ENCODE assay signal across 1 cellular context in genomic region chr9:137229903-137230719, GRCh38.
TF ChIP-seq lines count a peak whose summit lies in the region.

No MANE protein-coding gene starts in this region.

TF ChIP-seq in HepG2, 621 proteins besides CTCF, POLR2A, EP300 and RAD21 (continued from another document and continues in another):
- TF ChIP-seq AKNA (CRISPR knock-in tag; IDR thresholded peaks at IDR 0.05; ENCODE audit: borderline replicate concordance) (no peak), TBX3 (IDR thresholded peaks at IDR 0.05; ENCODE audit: borderline replicate concordance) (no peak), ZNF460 (CRISPR knock-in tag; IDR thresholded peaks at IDR 0.05; ENCODE audit: borderline replicate concordance) (peak; percentile 66; the same call in 1 of the 2 replicates), ZMYM3 (CRISPR knock-in tag; IDR thresholded peaks at IDR 0.05) (0 out of 2 replicates have a peak, but pooled peaks have one; percentile 22), HMGXB4 (CRISPR knock-in tag; IDR thresholded peaks at IDR 0.05; ENCODE audit: borderline replicate concordance in 1 of 2, low read depth in 1 of 2) (peak in 1 of 2 experiments; percentile 67; a peak in 2 of 4 replicates), PLSCR1 (CRISPR knock-in tag; IDR thresholded peaks at IDR 0.05; ENCODE audit: borderline replicate concordance) (no peak), ZBTB7A (CRISPR knock-in tag; IDR thresholded peaks at IDR 0.05) (0 out of 2 replicates have a peak, but pooled peaks have one; percentile 26), NR2F6 (IDR thresholded peaks at IDR 0.05) (peak; percentile 68), NR2F6 (CRISPR knock-in tag; IDR thresholded peaks at IDR 0.05) (peak; percentile 72), TMF1 (CRISPR knock-in tag; IDR thresholded peaks at IDR 0.05; ENCODE audit: low read depth) (no peak), ZNF710 (CRISPR knock-in tag; IDR thresholded peaks at IDR 0.05; ENCODE audit: borderline replicate concordance) (0 out of 2 replicates have a peak, but pooled peaks have one; percentile 15), ZNF777 (CRISPR knock-in tag; IDR thresholded peaks at IDR 0.05) (peak; percentile 59; the same call in 1 of the 2 replicates), ZNF543 (CRISPR knock-in tag; IDR thresholded peaks at IDR 0.05) (peak; percentile 76), ATF4 (CRISPR knock-in tag; IDR thresholded peaks at IDR 0.05) (no peak), SYNCRIP (IDR thresholded peaks at IDR 0.05; ENCODE audit: insufficient read depth, low read depth, low read length) (no peak), BRCA1 (CRISPR knock-in tag; IDR thresholded peaks at IDR 0.05) (no peak), ZNF781 (CRISPR knock-in tag; IDR thresholded peaks at IDR 0.05; ENCODE audit: borderline replicate concordance, not compliant biosample characterization) (peak; percentile 60), FOSL1 (CRISPR knock-in tag; IDR thresholded peaks at IDR 0.05; ENCODE audit: borderline replicate concordance) (no peak), HDAC2 (CRISPR knock-in tag; IDR thresholded peaks at IDR 0.05) (0 out of 2 replicates have a peak, but pooled peaks have one; percentile 32), JDP2 (CRISPR knock-in tag; IDR thresholded peaks at IDR 0.05; ENCODE audit: borderline replicate concordance) (no peak), SAP130 (CRISPR knock-in tag; IDR thresholded peaks at IDR 0.05; ENCODE audit: low read depth) (peak; percentile 77), EEA1 (CRISPR knock-in tag; IDR thresholded peaks at IDR 0.05; ENCODE audit: borderline replicate concordance) (peak; percentile 8; the same call in 1 of the 2 replicates), ZMYM4 (CRISPR knock-in tag; IDR thresholded peaks at IDR 0.05) (0 out of 2 replicates have a peak, but pooled peaks have one; percentile 19), ZNF224 (CRISPR knock-in tag; IDR thresholded peaks at IDR 0.05) (peak; percentile 70; the same call in 1 of the 2 replicates), ZNF501 (CRISPR knock-in tag; IDR thresholded peaks at IDR 0.05) (peak; percentile 91), ZNF292 (CRISPR knock-in tag; IDR thresholded peaks at IDR 0.05; ENCODE audit: borderline replicate concordance, low read depth) (no peak), DPF2 (CRISPR knock-in tag; IDR thresholded peaks at IDR 0.05; ENCODE audit: borderline replicate concordance, low read depth) (no peak), ZNF841 (CRISPR knock-in tag; IDR thresholded peaks at IDR 0.05; ENCODE audit: borderline replicate concordance) (no peak), ZNF883 (CRISPR knock-in tag; IDR thresholded peaks at IDR 0.05; ENCODE audit: not compliant biosample characterization) (no peak), CC2D1A (CRISPR knock-in tag; IDR thresholded peaks at IDR 0.05) (no peak), ZNF740 (CRISPR knock-in tag; IDR thresholded peaks at IDR 0.05) (peak; percentile 20; the same call in 1 of the 2 replicates), ZNF335 (CRISPR knock-in tag; IDR thresholded peaks at IDR 0.05) (no peak), SOX5 (CRISPR knock-in tag; IDR thresholded peaks at IDR 0.05; ENCODE audit: borderline replicate concordance) (peak; percentile 19; the same call in 1 of the 2 replicates), PLRG1 (conservative IDR thresholded peaks at IDR 0.05) (no peak), ISX (CRISPR knock-in tag; conservative IDR thresholded peaks at IDR 0.05) (no peak), HNRNPL (IDR thresholded peaks at IDR 0.05; ENCODE audit: low read depth, low read length) (peak; percentile 98), ZNF576 (CRISPR knock-in tag; IDR thresholded peaks at IDR 0.05) (no peak), ATAD3A (CRISPR knock-in tag; IDR thresholded peaks at IDR 0.05) (no peak), ZNF83 (CRISPR knock-in tag; IDR thresholded peaks at IDR 0.05; ENCODE audit: borderline replicate concordance) (no peak), ZNF550 (CRISPR knock-in tag; IDR thresholded peaks at IDR 0.05; ENCODE audit: borderline replicate concordance) (no peak), HMGA1 (CRISPR knock-in tag; conservative IDR thresholded peaks at IDR 0.05) (no peak), ZKSCAN1 (IDR thresholded peaks at IDR 0.05; ENCODE audit: low read length) (no peak), NFE2L1 (CRISPR knock-in tag; IDR thresholded peaks at IDR 0.05; ENCODE audit: borderline replicate concordance) (no peak), RARG (CRISPR knock-in tag; IDR thresholded peaks at IDR 0.05; ENCODE audit: low read depth) (no peak), ZSCAN9 (CRISPR knock-in tag; IDR thresholded peaks at IDR 0.05; ENCODE audit: borderline replicate concordance) (0 out of 2 replicates have a peak, but pooled peaks have one; percentile 32), SP5 (CRISPR knock-in tag; IDR thresholded peaks at IDR 0.05; ENCODE audit: borderline replicate concordance, low read depth) (peak; percentile 41), ZNF383 (CRISPR knock-in tag; IDR thresholded peaks at IDR 0.05; ENCODE audit: borderline replicate concordance) (peak; percentile 45; the same call in 1 of the 2 replicates)
- TF ChIP-seq, protein P1, sequence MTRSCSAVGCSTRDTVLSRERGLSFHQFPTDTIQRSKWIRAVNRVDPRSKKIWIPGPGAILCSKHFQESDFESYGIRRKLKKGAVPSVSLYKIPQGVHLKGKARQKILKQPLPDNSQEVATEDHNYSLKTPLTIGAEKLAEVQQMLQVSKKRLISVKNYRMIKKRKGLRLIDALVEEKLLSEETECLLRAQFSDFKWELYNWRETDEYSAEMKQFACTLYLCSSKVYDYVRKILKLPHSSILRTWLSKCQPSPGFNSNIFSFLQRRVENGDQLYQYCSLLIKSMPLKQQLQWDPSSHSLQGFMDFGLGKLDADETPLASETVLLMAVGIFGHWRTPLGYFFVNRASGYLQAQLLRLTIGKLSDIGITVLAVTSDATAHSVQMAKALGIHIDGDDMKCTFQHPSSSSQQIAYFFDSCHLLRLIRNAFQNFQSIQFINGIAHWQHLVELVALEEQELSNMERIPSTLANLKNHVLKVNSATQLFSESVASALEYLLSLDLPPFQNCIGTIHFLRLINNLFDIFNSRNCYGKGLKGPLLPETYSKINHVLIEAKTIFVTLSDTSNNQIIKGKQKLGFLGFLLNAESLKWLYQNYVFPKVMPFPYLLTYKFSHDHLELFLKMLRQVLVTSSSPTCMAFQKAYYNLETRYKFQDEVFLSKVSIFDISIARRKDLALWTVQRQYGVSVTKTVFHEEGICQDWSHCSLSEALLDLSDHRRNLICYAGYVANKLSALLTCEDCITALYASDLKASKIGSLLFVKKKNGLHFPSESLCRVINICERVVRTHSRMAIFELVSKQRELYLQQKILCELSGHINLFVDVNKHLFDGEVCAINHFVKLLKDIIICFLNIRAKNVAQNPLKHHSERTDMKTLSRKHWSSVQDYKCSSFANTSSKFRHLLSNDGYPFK (CRISPR knock-in tag; IDR thresholded peaks at IDR 0.05; ENCODE audit: borderline replicate concordance) = peak; percentile 58; the same call in 1 of the 2 replicates
